Comparison of ENCODE assay signal across 1 cellular context in genomic region chr7:35646289-35647033, GRCh38.
TF ChIP-seq lines count a peak whose summit lies in the region.

No MANE protein-coding gene starts in this region.

TF ChIP-seq in liver, 16 proteins besides CTCF, POLR2A, EP300 and RAD21 (continued from another document):
- TF ChIP-seq ZBTB33 (IDR thresholded peaks at IDR 0.05) = no peak
- no peak for TF ChIP-seq HNF4G (IDR thresholded peaks at IDR 0.05)
- no peak for TF ChIP-seq FOXA1 (IDR thresholded peaks at IDR 0.05)
- no peak for TF ChIP-seq YY1 (IDR thresholded peaks at IDR 0.05)
- TF ChIP-seq NR2F2 (IDR thresholded peaks at IDR 0.05) = no peak
